ENCODE assay signal across 8 cellular contexts in genomic region chr10:112183329-112184051, GRCh38.
DNase-seq lines count a peak whose midpoint lies in the region; ATAC-seq and TF ChIP-seq lines count a peak whose summit lies in the region.

A gene with protein sequence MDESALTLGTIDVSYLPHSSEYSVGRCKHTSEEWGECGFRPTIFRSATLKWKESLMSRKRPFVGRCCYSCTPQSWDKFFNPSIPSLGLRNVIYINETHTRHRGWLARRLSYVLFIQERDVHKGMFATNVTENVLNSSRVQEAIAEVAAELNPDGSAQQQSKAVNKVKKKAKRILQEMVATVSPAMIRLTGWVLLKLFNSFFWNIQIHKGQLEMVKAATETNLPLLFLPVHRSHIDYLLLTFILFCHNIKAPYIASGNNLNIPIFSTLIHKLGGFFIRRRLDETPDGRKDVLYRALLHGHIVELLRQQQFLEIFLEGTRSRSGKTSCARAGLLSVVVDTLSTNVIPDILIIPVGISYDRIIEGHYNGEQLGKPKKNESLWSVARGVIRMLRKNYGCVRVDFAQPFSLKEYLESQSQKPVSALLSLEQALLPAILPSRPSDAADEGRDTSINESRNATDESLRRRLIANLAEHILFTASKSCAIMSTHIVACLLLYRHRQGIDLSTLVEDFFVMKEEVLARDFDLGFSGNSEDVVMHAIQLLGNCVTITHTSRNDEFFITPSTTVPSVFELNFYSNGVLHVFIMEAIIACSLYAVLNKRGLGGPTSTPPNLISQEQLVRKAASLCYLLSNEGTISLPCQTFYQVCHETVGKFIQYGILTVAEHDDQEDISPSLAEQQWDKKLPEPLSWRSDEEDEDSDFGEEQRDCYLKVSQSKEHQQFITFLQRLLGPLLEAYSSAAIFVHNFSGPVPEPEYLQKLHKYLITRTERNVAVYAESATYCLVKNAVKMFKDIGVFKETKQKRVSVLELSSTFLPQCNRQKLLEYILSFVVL (minus strand): TSS chr10:112183765. CDS start chr10:112181784, 1,981 bp downstream.

- no peak for TF ChIP-seq CTCF in retinal pigment epithelial cell (conservative IDR thresholded peaks at IDR 0.05; ENCODE audit: low read depth, low read length)

- peak; percentile 96 for ATAC-seq in GM18498 (IDR thresholded peaks at IDR 0.05; ENCODE audit: unreplicated experiment)
- peak; percentile 96 for ATAC-seq in HG02852 (IDR thresholded peaks at IDR 0.05; ENCODE audit: unreplicated experiment)

- peak within 1 kb of the TSS; percentile 95 for H3K4me3 ChIP-seq in retinal pigment epithelial cell (ENCODE audit: low read length)

- peak; percentile 76 for DNase-seq in NCI-H146 treated with DMSO at 0.1 percent for 48 hours (lab: John Stamatoyannopoulos, UW; ENCODE audit: unreplicated experiment)
- DNase-seq in T-helper 9 cell: peak; percentile 100
- peak; percentile 98 for DNase-seq in astrocyte of the hippocampus (ENCODE audit: low read depth, low spot score)
- DNase-seq in hippocampal formation (lab: John Stamatoyannopoulos, UW): peak; percentile 81 to 93
- DNase-seq in retinal pigment epithelial cell (ENCODE audit: low read depth): peak; percentile 52
- DNase-seq in HuH-7.5 (ENCODE audit: low spot score): no peak
